In genomic region chr11:93603225-93603624, GRCh38 we compare ENCODE assay signal across 15 cellular contexts. TPM values are rescaled to one million over a fixed set of nuclear protein-coding genes. Genes with fewer than 3 reads are reported as not detected.
DNase-seq lines count a peak whose midpoint lies in the region; ATAC-seq and TF ChIP-seq lines count a peak whose summit lies in the region.
"Had no signal": no experiment of that assay in that cellular context is flagged by ENCODE, and none has a peak within 500 bp of the region (broad histone marks: within the 10 kb centered on the region; RNA-seq: fewer than 3 reads in every experiment).

No MANE protein-coding gene starts in this region.

- 63 to 88% methylated on average over 1 of the region's 1 CpG for WGBS in sigmoid colon, 2 donors

- H3K9me3 Mint-ChIP-seq in GM23338 (no peaks in the 10 kb centered on the region), nephron progenitor cell (no peaks in the 10 kb centered on the region)

- TF ChIP-seq EP300 in sigmoid colon (IDR thresholded peaks at IDR 0.05): no peak

- H3K4me1 ChIP-seq in GM23338 (ENCODE audit: insufficient read depth) (peaks cover 24% of the 10 kb centered on the region), sigmoid colon (no peaks in the 10 kb centered on the region)
- H3K4me1 ChIP-seq: BLaER1 had no signal

- H3K36me3 Mint-ChIP-seq in GM23338 (ENCODE audit: low read depth) (no peaks in the 10 kb centered on the region), nephron progenitor cell (ENCODE audit: low read depth) (no peaks in the 10 kb centered on the region)
- H3K36me3 Mint-ChIP-seq: CD4-positive, CD25-positive, alpha-beta regulatory T cell had no signal

- H3K9me2 ChIP-seq in GM23338 (ENCODE audit: insufficient read depth): no peaks in the 10 kb centered on the region

- 0 out of 2 replicates have a peak, but pooled peaks cover 5% of the 10 kb centered on the region for H3F3A ChIP-seq in GM23338 (replicated peaks; ENCODE audit: low read depth)

- H3K36me3 ChIP-seq in GM23338 (ENCODE audit: insufficient read depth): no peaks in the 10 kb centered on the region
- no peaks in the 10 kb centered on the region for H3K36me3 ChIP-seq in SK-N-MC (ENCODE audit: insufficient read depth, low read length)
- H3K36me3 ChIP-seq in sigmoid colon: no peaks in the 10 kb centered on the region
- H3K36me3 ChIP-seq: BLaER1 had no signal

- peaks cover 20% of the 10 kb centered on the region for H3K4me1 Mint-ChIP-seq in GM23338
- peaks cover 26% of the 10 kb centered on the region for H3K4me1 Mint-ChIP-seq in nephron progenitor cell
- H3K4me1 Mint-ChIP-seq: CD4-positive, CD25-positive, alpha-beta regulatory T cell had no signal

- H2AFZ ChIP-seq in GM23338: peak overlapping the region; percentile 90

- H3K27ac Mint-ChIP-seq in GM23338 (no peak overlapping the region), nephron progenitor cell (peak overlapping the region; percentile 74)

- no peak overlapping the region for H3K4me2 ChIP-seq in GM23338
- H3K4me2 ChIP-seq: BLaER1 had no signal

- no peak for TF ChIP-seq POLR2A in sigmoid colon (IDR thresholded peaks at IDR 0.05)

- H4K20me1 ChIP-seq in GM23338 (replicated peaks; ENCODE audit: insufficient read depth): no peaks in the 10 kb centered on the region
- H4K20me1 ChIP-seq: BLaER1 had no signal

- no peak overlapping the region for H3K4me3 ChIP-seq in GM23338
- no peak overlapping the region for H3K4me3 ChIP-seq in SK-N-MC
- H3K4me3 ChIP-seq in sigmoid colon: no peak overlapping the region
- H3K4me3 ChIP-seq: BLaER1 had no signal

- DNase-seq in NCI-H1436 treated with DMSO at 0.1 percent for 48 hours (lab: John Stamatoyannopoulos, UW) (peak; percentile 27), NCI-H1436 (lab: John Stamatoyannopoulos, UW) (no peak), GM23338 (ENCODE audit: low spot score) (no peak), SK-N-MC (ENCODE audit: low read depth, low spot score) (peak; percentile 24), nephron progenitor cell (no peak), sigmoid colon (no peak), SK-N-DZ (ENCODE audit: low spot score) (no peak)
- DNase-seq: 8988T; AML-193; CD4-positive, CD25-positive, alpha-beta regulatory T cell; DMS53; GF-D8 had no signal

- intact Hi-C loops in sigmoid colon (cut with DNase I): no loop called here

- no peaks in the 10 kb centered on the region for H3K79me2 ChIP-seq in GM23338 (replicated peaks; ENCODE audit: insufficient read depth)

- H3K27ac ChIP-seq in GM23338 (ENCODE audit: low read depth): no peak overlapping the region
- H3K27ac ChIP-seq in SK-N-MC: 0 out of 2 replicates have a peak overlapping the region, but pooled peaks have one; percentile 48
- H3K27ac ChIP-seq in sigmoid colon: no peak overlapping the region
- H3K27ac ChIP-seq: BLaER1, HL-60 had no signal

- H3K9me3 ChIP-seq in SK-N-MC (ENCODE audit: low read depth, low read length) (no peaks in the 10 kb centered on the region), sigmoid colon (no peaks in the 10 kb centered on the region)
- H3K9me3 ChIP-seq: BLaER1 had no signal

- H3K4me3 Mint-ChIP-seq in GM23338: no peak overlapping the region
- no peak overlapping the region for H3K4me3 Mint-ChIP-seq in nephron progenitor cell
- H3K4me3 Mint-ChIP-seq: CD4-positive, CD25-positive, alpha-beta regulatory T cell had no signal

- ATAC-seq in GM23338: no peak
- ATAC-seq: HCT116 had no signal

- H3K27me3 ChIP-seq in GM23338 (ENCODE audit: insufficient read depth) (no peaks in the 10 kb centered on the region), sigmoid colon (no peaks in the 10 kb centered on the region)
- H3K27me3 ChIP-seq: BLaER1 had no signal

- no peak overlapping the region for H3K9ac ChIP-seq in SK-N-MC (ENCODE audit: insufficient read length)
- H3K9ac ChIP-seq: BLaER1 had no signal

- TF ChIP-seq CTCF in GM23338 (conservative IDR thresholded peaks at IDR 0.05; ENCODE audit: low read depth in 2 of 2) (no peak), nephron progenitor cell (IDR thresholded peaks at IDR 0.05) (no peak), sigmoid colon (IDR thresholded peaks at IDR 0.05) (no peak)

- H3K27me3 Mint-ChIP-seq in GM23338 (ENCODE audit: insufficient read depth, low read depth, poor library complexity): peaks cover 1% of the 10 kb centered on the region
- no peaks in the 10 kb centered on the region for H3K27me3 Mint-ChIP-seq in nephron progenitor cell (ENCODE audit: low read depth, poor library complexity)

TF ChIP-seq in GM23338, 12 proteins besides CTCF, POLR2A, EP300 and RAD21:
- no peak for TF ChIP-seq CREB1 (CRISPR knock-in tag; IDR thresholded peaks at IDR 0.05; ENCODE audit: low read depth)

RNA-seq across cellular contexts. Expression of gene CEP295, which starts 58.3 kb away (rescaled TPM):
- 16.5 and 25.8 TPM in 2 replicates for total RNA-seq in GM23338 (2014; rRNA removed; shearing (Covaris generic))
- polyA plus RNA-seq in GM23338 (2016; fragmentation: Nextera tagmentation; extraction: Ambion mirVana) (5.7 and 7.4 TPM in 2 replicates), sigmoid colon (1 to 10 TPM; 1.8 to 6.3 (median 2.4) TPM)
- 10 to 100 TPM; 18.2 to 31.0 (median 20.6) TPM for total RNA-seq in sigmoid colon
- 31.2 and 41.7 TPM in 2 replicates for polyA plus RNA-seq in SK-N-DZ (2014; cell fraction: cytosol; rRNA removed)
- polyA plus RNA-seq in SK-N-DZ (2014; cell fraction: nucleus; rRNA removed): 49.8 and 65.4 TPM in 2 replicates

Comparison
In these comparisons a context has a peak if more than half of its experiments do, and no peak if none do; other contexts are left out.
1. DNase-seq: peak in NCI-H1436 treated with DMSO at 0.1 percent for 48 hours (single experiment) and SK-N-MC (single experiment); none in NCI-H1436 (single experiment), GM23338 (single experiment), nephron progenitor cell (single experiment), sigmoid colon (single experiment) and SK-N-DZ (single experiment).